ENCODE assay signal across 1 cellular context in genomic region chr6:160986831-160987230, GRCh38.
TF ChIP-seq lines count a peak whose summit lies in the region.

No MANE protein-coding gene starts in this region.

TF ChIP-seq in K562, 482 proteins besides CTCF, POLR2A, EP300 and RAD21 (continued from another document):
- no peak for TF ChIP-seq ZBTB9 (CRISPR knock-in tag; IDR thresholded peaks at IDR 0.05)
